2 cellular contexts compared by ENCODE assay signal in genomic region chr19:7764157-7764556, GRCh38.
TF ChIP-seq lines count a peak whose summit lies in the region.
"Not testable (repeated sequence)": the region's sequence is repeated elsewhere in the genome, so short reads cannot be mapped to it uniquely, and the experiment has no call there.

No MANE protein-coding gene starts in this region.

TF ChIP-seq in K562, 482 proteins besides CTCF, POLR2A, EP300 and RAD21:
- TF ChIP-seq TCF3 (CRISPR knock-in tag; IDR thresholded peaks at IDR 0.05) (peak; percentile 63), FOXM1 (IDR thresholded peaks at IDR 0.05; ENCODE audit: low read depth) (0 out of 2 replicates have a peak, but pooled peaks have one; percentile 40), TEAD4 (IDR thresholded peaks at IDR 0.05; ENCODE audit: low read length) (peak; percentile 23; the same call in 1 of the 2 replicates), DPF2 (IDR thresholded peaks at IDR 0.05) (peak; percentile 49; the same call in 1 of the 2 replicates), ATF3 (IDR thresholded peaks at IDR 0.05) (peak; percentile 88), TAL1 (IDR thresholded peaks at IDR 0.05) (peak; percentile 62), ATF7 (IDR thresholded peaks at IDR 0.05) (peak; percentile 94), SMARCA4 (IDR thresholded peaks at IDR 0.05) (peak; percentile 57), ARID1B (IDR thresholded peaks at IDR 0.05) (peak; percentile 75), JUND (IDR thresholded peaks at IDR 0.05; ENCODE audit: borderline replicate concordance, low read depth, low read length) (peak; percentile 35; the same call in 1 of the 2 replicates), JUND (tag; IDR thresholded peaks at IDR 0.05; ENCODE audit: borderline replicate concordance, low read depth, low read length) (0 out of 3 replicates have a peak, but pooled peaks have one; percentile 20), CBFA2T3 (IDR thresholded peaks at IDR 0.05) (peak; percentile 58; the same call in 1 of the 2 replicates)
- TF ChIP-seq FOXM1 (CRISPR knock-in tag; IDR thresholded peaks at IDR 0.05; ENCODE audit: low read depth); TEAD4 (CRISPR knock-in tag; IDR thresholded peaks at IDR 0.05; ENCODE audit: borderline replicate concordance); ATF3 (CRISPR knock-in tag; conservative IDR thresholded peaks at IDR 0.05): not testable (repeated sequence)
- TF ChIP-seq, protein P1, sequence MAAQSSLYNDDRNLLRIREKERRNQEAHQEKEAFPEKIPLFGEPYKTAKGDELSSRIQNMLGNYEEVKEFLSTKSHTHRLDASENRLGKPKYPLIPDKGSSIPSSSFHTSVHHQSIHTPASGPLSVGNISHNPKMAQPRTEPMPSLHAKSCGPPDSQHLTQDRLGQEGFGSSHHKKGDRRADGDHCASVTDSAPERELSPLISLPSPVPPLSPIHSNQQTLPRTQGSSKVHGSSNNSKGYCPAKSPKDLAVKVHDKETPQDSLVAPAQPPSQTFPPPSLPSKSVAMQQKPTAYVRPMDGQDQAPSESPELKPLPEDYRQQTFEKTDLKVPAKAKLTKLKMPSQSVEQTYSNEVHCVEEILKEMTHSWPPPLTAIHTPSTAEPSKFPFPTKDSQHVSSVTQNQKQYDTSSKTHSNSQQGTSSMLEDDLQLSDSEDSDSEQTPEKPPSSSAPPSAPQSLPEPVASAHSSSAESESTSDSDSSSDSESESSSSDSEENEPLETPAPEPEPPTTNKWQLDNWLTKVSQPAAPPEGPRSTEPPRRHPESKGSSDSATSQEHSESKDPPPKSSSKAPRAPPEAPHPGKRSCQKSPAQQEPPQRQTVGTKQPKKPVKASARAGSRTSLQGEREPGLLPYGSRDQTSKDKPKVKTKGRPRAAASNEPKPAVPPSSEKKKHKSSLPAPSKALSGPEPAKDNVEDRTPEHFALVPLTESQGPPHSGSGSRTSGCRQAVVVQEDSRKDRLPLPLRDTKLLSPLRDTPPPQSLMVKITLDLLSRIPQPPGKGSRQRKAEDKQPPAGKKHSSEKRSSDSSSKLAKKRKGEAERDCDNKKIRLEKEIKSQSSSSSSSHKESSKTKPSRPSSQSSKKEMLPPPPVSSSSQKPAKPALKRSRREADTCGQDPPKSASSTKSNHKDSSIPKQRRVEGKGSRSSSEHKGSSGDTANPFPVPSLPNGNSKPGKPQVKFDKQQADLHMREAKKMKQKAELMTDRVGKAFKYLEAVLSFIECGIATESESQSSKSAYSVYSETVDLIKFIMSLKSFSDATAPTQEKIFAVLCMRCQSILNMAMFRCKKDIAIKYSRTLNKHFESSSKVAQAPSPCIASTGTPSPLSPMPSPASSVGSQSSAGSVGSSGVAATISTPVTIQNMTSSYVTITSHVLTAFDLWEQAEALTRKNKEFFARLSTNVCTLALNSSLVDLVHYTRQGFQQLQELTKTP (IDR thresholded peaks at IDR 0.05; ENCODE audit: low read depth in 1 of 2, partially characterized antibody in 2 of 2), result peak in 1 of 2 experiments; percentile 24
TF ChIP-seq in K562: peak in this region for 12; not testable (repeated sequence) for 470.

TF ChIP-seq in HepG2, 621 proteins besides CTCF, POLR2A, EP300 and RAD21:
- TF ChIP-seq ATF7 (IDR thresholded peaks at IDR 0.05), result peak; percentile 85
- not testable (repeated sequence) for TF ChIP-seq ATF7 (CRISPR knock-in tag; IDR thresholded peaks at IDR 0.05)
